2 cellular contexts compared by ENCODE assay signal in genomic region chr20:50153500-50154377, GRCh38.
TF ChIP-seq lines count a peak whose summit lies in the region.

Gene PEDS1, minus strand, starts transcription at chr20:50153723. Its CDS starts 86 bp downstream, at chr20:50153637.

TF ChIP-seq in A549, 52 proteins besides CTCF, POLR2A, EP300 and RAD21 (continued from another document):
- peak; percentile 82; the same call in 1 of the 2 replicates for TF ChIP-seq HOXB5 (CRISPR knock-in tag; IDR thresholded peaks at IDR 0.05)
- TF ChIP-seq RFX5 (IDR thresholded peaks at IDR 0.05): 0 out of 2 replicates have a peak, but pooled peaks have one; percentile 36
- no peak for TF ChIP-seq NPAS2 (CRISPR knock-in tag; IDR thresholded peaks at IDR 0.05; ENCODE audit: borderline replicate concordance)
- TF ChIP-seq HOXB13 (CRISPR knock-in tag; IDR thresholded peaks at IDR 0.05; ENCODE audit: low read depth): peak; percentile 89
- peak; percentile 71 to 80; a peak in 4 of 5 replicates for TF ChIP-seq JUN (IDR thresholded peaks at IDR 0.05)
- TF ChIP-seq MAFK (IDR thresholded peaks at IDR 0.05; ENCODE audit: partially characterized antibody): peak; percentile 6
- no peak for TF ChIP-seq HOXA7 (CRISPR knock-in tag; IDR thresholded peaks at IDR 0.05)
- TF ChIP-seq ATOH8 (CRISPR knock-in tag; IDR thresholded peaks at IDR 0.05; ENCODE audit: low read depth): 0 out of 2 replicates have a peak, but pooled peaks have one; percentile 68
- TF ChIP-seq RNF2 (IDR thresholded peaks at IDR 0.05; ENCODE audit: borderline replicate concordance, low read depth): peak; percentile 58; the same call in 1 of the 2 replicates
- TF ChIP-seq, protein P1, sequence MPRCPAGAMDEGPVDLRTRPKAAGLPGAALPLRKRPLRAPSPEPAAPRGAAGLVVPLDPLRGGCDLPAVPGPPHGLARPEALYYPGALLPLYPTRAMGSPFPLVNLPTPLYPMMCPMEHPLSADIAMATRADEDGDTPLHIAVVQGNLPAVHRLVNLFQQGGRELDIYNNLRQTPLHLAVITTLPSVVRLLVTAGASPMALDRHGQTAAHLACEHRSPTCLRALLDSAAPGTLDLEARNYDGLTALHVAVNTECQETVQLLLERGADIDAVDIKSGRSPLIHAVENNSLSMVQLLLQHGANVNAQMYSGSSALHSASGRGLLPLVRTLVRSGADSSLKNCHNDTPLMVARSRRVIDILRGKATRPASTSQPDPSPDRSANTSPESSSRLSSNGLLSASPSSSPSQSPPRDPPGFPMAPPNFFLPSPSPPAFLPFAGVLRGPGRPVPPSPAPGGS (IDR thresholded peaks at IDR 0.05): peak; percentile 86; the same call in 1 of the 3 replicates
- TF ChIP-seq TP53 (CRISPR knock-in tag; IDR thresholded peaks at IDR 0.05): peak; percentile 80
- peak; percentile 79; the same call in 1 of the 2 replicates for TF ChIP-seq HEYL (CRISPR knock-in tag; IDR thresholded peaks at IDR 0.05)

TF ChIP-seq in WTC11, 78 proteins besides CTCF, POLR2A, EP300 and RAD21 (continued from another document and continues in another):
- TF ChIP-seq ZSCAN18 (CRISPR knock-in tag; IDR thresholded peaks at IDR 0.05) (no peak), FOXK1 (CRISPR knock-in tag; IDR thresholded peaks at IDR 0.05) (peak; percentile 73), MXD4 (CRISPR knock-in tag; IDR thresholded peaks at IDR 0.05; ENCODE audit: borderline replicate concordance) (no peak), USF1 (CRISPR knock-in tag; IDR thresholded peaks at IDR 0.05) (0 out of 2 replicates have a peak, but pooled peaks have one; percentile 8), ZNF317 (CRISPR knock-in tag; IDR thresholded peaks at IDR 0.05; ENCODE audit: borderline replicate concordance, low read depth) (peak; percentile 55), ZNF219 (CRISPR knock-in tag; IDR thresholded peaks at IDR 0.05; ENCODE audit: borderline replicate concordance) (0 out of 2 replicates have a peak, but pooled peaks have one; percentile 77), ZBTB43 (CRISPR knock-in tag; IDR thresholded peaks at IDR 0.05) (peak; percentile 69; the same call in 1 of the 2 replicates), RORB (CRISPR knock-in tag; IDR thresholded peaks at IDR 0.05) (no peak), PRRX2 (CRISPR knock-in tag; IDR thresholded peaks at IDR 0.05) (no peak), ZNF425 (CRISPR knock-in tag; conservative IDR thresholded peaks at IDR 0.05) (no peak), SMAD4 (CRISPR knock-in tag; IDR thresholded peaks at IDR 0.05) (no peak), GTF2I (CRISPR knock-in tag; conservative IDR thresholded peaks at IDR 0.05) (no peak), FOXJ3 (CRISPR knock-in tag; IDR thresholded peaks at IDR 0.05; ENCODE audit: borderline replicate concordance) (no peak), NFE2L1 (CRISPR knock-in tag; IDR thresholded peaks at IDR 0.05) (peak; percentile 38), ZNF138 (CRISPR knock-in tag; conservative IDR thresholded peaks at IDR 0.05) (no peak), HMGA2 (CRISPR knock-in tag; IDR thresholded peaks at IDR 0.05) (no peak)
- TF ChIP-seq, protein P2, sequence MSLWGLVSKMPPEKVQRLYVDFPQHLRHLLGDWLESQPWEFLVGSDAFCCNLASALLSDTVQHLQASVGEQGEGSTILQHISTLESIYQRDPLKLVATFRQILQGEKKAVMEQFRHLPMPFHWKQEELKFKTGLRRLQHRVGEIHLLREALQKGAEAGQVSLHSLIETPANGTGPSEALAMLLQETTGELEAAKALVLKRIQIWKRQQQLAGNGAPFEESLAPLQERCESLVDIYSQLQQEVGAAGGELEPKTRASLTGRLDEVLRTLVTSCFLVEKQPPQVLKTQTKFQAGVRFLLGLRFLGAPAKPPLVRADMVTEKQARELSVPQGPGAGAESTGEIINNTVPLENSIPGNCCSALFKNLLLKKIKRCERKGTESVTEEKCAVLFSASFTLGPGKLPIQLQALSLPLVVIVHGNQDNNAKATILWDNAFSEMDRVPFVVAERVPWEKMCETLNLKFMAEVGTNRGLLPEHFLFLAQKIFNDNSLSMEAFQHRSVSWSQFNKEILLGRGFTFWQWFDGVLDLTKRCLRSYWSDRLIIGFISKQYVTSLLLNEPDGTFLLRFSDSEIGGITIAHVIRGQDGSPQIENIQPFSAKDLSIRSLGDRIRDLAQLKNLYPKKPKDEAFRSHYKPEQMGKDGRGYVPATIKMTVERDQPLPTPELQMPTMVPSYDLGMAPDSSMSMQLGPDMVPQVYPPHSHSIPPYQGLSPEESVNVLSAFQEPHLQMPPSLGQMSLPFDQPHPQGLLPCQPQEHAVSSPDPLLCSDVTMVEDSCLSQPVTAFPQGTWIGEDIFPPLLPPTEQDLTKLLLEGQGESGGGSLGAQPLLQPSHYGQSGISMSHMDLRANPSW (CRISPR knock-in tag; conservative IDR thresholded peaks at IDR 0.05; ENCODE audit: low read depth): no peak
- TF ChIP-seq, protein P3, sequence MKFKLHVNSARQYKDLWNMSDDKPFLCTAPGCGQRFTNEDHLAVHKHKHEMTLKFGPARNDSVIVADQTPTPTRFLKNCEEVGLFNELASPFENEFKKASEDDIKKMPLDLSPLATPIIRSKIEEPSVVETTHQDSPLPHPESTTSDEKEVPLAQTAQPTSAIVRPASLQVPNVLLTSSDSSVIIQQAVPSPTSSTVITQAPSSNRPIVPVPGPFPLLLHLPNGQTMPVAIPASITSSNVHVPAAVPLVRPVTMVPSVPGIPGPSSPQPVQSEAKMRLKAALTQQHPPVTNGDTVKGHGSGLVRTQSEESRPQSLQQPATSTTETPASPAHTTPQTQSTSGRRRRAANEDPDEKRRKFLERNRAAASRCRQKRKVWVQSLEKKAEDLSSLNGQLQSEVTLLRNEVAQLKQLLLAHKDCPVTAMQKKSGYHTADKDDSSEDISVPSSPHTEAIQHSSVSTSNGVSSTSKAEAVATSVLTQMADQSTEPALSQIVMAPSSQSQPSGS (CRISPR knock-in tag; IDR thresholded peaks at IDR 0.05; ENCODE audit: borderline replicate concordance, low read depth): no peak
- TF ChIP-seq, protein P4, sequence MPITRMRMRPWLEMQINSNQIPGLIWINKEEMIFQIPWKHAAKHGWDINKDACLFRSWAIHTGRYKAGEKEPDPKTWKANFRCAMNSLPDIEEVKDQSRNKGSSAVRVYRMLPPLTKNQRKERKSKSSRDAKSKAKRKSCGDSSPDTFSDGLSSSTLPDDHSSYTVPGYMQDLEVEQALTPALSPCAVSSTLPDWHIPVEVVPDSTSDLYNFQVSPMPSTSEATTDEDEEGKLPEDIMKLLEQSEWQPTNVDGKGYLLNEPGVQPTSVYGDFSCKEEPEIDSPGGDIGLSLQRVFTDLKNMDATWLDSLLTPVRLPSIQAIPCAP (CRISPR knock-in tag; IDR thresholded peaks at IDR 0.05): peak; percentile 87; the same call in 1 of the 2 replicates
- TF ChIP-seq, protein P5, sequence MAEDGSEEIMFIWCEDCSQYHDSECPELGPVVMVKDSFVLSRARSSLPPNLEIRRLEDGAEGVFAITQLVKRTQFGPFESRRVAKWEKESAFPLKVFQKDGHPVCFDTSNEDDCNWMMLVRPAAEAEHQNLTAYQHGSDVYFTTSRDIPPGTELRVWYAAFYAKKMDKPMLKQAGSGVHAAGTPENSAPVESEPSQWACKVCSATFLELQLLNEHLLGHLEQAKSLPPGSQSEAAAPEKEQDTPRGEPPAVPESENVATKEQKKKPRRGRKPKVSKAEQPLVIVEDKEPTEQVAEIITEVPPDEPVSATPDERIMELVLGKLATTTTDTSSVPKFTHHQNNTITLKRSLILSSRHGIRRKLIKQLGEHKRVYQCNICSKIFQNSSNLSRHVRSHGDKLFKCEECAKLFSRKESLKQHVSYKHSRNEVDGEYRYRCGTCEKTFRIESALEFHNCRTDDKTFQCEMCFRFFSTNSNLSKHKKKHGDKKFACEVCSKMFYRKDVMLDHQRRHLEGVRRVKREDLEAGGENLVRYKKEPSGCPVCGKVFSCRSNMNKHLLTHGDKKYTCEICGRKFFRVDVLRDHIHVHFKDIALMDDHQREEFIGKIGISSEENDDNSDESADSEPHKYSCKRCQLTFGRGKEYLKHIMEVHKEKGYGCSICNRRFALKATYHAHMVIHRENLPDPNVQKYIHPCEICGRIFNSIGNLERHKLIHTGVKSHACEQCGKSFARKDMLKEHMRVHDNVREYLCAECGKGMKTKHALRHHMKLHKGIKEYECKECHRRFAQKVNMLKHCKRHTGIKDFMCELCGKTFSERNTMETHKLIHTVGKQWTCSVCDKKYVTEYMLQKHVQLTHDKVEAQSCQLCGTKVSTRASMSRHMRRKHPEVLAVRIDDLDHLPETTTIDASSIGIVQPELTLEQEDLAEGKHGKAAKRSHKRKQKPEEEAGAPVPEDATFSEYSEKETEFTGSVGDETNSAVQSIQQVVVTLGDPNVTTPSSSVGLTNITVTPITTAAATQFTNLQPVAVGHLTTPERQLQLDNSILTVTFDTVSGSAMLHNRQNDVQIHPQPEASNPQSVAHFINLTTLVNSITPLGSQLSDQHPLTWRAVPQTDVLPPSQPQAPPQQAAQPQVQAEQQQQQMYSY (CRISPR knock-in tag; IDR thresholded peaks at IDR 0.05): peak; percentile 32
- TF ChIP-seq, protein P6, sequence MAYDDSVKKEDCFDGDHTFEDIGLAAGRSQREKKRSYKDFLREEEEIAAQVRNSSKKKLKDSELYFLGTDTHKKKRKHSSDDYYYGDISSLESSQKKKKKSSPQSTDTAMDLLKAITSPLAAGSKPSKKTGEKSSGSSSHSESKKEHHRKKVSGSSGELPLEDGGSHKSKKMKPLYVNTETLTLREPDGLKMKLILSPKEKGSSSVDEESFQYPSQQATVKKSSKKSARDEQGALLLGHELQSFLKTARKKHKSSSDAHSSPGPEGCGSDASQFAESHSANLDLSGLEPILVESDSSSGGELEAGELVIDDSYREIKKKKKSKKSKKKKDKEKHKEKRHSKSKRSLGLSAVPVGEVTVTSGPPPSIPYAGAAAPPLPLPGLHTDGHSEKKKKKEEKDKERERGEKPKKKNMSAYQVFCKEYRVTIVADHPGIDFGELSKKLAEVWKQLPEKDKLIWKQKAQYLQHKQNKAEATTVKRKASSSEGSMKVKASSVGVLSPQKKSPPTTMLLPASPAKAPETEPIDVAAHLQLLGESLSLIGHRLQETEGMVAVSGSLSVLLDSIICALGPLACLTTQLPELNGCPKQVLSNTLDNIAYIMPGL (CRISPR knock-in tag; IDR thresholded peaks at IDR 0.05): no peak
- TF ChIP-seq, protein P7, sequence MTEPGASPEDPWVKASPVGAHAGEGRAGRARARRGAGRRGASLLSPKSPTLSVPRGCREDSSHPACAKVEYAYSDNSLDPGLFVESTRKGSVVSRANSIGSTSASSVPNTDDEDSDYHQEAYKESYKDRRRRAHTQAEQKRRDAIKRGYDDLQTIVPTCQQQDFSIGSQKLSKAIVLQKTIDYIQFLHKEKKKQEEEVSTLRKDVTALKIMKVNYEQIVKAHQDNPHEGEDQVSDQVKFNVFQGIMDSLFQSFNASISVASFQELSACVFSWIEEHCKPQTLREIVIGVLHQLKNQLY (CRISPR knock-in tag; IDR thresholded peaks at IDR 0.05): no peak
- TF ChIP-seq, protein P8, sequence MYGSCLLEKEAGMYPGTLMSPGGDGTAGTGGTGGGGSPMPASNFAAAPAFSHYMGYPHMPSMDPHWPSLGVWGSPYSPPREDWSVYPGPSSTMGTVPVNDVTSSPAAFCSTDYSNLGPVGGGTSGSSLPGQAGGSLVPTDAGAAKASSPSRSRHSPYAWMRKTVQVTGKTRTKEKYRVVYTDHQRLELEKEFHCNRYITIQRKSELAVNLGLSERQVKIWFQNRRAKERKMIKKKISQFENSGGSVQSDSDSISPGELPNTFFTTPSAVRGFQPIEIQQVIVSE (CRISPR knock-in tag; IDR thresholded peaks at IDR 0.05; ENCODE audit: borderline replicate concordance): no peak
